ENCODE assay signal across 8 cellular contexts in the genomic region with DNA sequence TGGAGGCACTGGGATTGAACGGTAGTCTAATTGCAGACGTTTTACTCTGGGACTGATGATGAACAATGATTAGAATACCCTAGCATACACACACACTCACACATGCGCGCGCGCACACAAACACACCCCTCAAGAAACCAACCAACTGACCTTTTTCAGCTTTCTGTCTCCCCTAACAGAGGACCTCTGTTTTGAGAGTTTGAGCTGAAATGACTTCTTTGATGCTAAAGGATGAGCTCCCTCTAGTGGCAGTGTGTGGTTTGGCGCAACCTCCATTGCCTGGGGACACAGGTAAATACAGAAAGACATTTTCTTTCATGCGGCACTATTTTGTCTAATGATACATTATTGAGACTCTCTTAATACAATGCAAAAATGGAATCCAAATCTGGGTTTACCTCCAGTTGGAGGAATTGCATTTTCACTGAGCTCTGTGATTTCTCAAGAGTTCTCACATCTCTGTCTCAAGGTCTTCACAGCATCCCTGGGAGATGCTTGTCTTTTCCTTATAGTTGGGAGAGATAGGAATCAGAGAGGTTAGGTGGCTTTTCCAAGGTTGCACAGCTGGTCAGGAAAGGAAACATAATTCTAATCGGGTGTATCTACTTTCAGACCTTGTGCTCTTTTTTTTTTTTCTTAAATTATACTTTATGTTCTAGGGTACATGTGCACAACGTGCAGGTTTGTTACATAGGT.
DNase-seq lines count a peak whose midpoint lies in the region; ATAC-seq, FAIRE-seq and TF ChIP-seq lines count a peak whose summit lies in the region.

No MANE protein-coding gene starts in this region.

- H2AFZ ChIP-seq in HepG2 (ENCODE audit: low read length), result no peak overlapping the region

- TF ChIP-seq EP300 in HepG2 (IDR thresholded peaks at IDR 0.05; ENCODE audit: low read depth in 2 of 2, low read length in 2 of 2) (no peak), HepG2 (CRISPR knock-in tag; IDR thresholded peaks at IDR 0.05; ENCODE audit: borderline replicate concordance) (no peak)

- FAIRE-seq in HepG2 (lab: Jason Lieb, UNC), result peak; percentile 96

- no peaks in the 10 kb centered on the region for H3K79me2 ChIP-seq in HepG2 (ENCODE audit: insufficient read depth, low read length)

- ATAC-seq in HG02885 (IDR thresholded peaks at IDR 0.05; ENCODE audit: poor library complexity, unreplicated experiment) (peak; percentile 64), activated B cell treated with CpG ODN at 0.5 μM for 24 hours (ENCODE audit: low read depth) (peak; percentile 45), HepG2 (peak; percentile 96)

- H3K27me3 ChIP-seq in cardiac muscle cell (no peaks in the 10 kb centered on the region), HepG2 (ENCODE audit: control insufficient read depth in 1 of 2, insufficient read depth in 2 of 2, low read length in 2 of 2) (peaks cover 0 to 1% of the 10 kb centered on the region in 2 experiments; a peak in 2 of 5 replicates)

- H3K27ac ChIP-seq in cardiac muscle cell (no peak overlapping the region), HepG2 (ENCODE audit: extremely low read length, insufficient read depth, low read length) (no peak overlapping the region)

- no peaks in the 10 kb centered on the region for H3K36me3 ChIP-seq in cardiac muscle cell
- H3K36me3 ChIP-seq in HepG2 (replicated peaks in 1 of 2; ENCODE audit: control insufficient read depth in 1 of 2, insufficient read depth in 2 of 2, low read length in 2 of 2), result no peaks in the 10 kb centered on the region

- no peak overlapping the region for H3K4me3 ChIP-seq in cardiac muscle cell
- H3K4me3 ChIP-seq in HepG2 (replicated peaks in 1 of 3; ENCODE audit: insufficient read depth in 1 of 3, low read depth in 2 of 3, low read length in 3 of 3), result no peak overlapping the region

- WGBS in HepG2 (ENCODE audit: low lambda C conversion rate), result 5% methylated on average over 10 of the region's 10 CpGs

- peak; percentile 70 to 84 for DNase-seq in cardiac muscle cell (ENCODE audit: low read depth in 1 of 2, low spot score in 1 of 2)
- no peak for DNase-seq in cardiac septum (ENCODE audit: low spot score)
- DNase-seq in NCI-H2171 (lab: John Stamatoyannopoulos, UW), result peak; percentile 42
- peak; percentile 23 for DNase-seq in activated B cell treated with CpG ODN at 0.5 μM for 24 hours
- peak; percentile 28 for DNase-seq in central memory CD4-positive, alpha-beta T cell
- peak; percentile 65 for DNase-seq in HepG2 (ENCODE audit: low spot score)
- peak; percentile 5 for DNase-seq in stimulated activated CD8-positive, alpha-beta memory T cell treated with anti-CD3 and anti-CD28 coated beads, Interleukin-12 subunit alpha, Interleukin-12 subunit beta, amount 100 ng/mL, for 24 hours (ENCODE audit: extremely low read depth)

- in situ Hi-C loops in HepG2 (cut with HindIII; ENCODE audit: extremely low pct_ligation_motif_present, low pct_unique_long_range_greater_than_20kb), result loop anchor here (5.0 kb wide), 1 partner anchor 40 kb away; no protein-coding TSS in a partner anchor

- no peak overlapping the region for H3K9ac ChIP-seq in HepG2 (ENCODE audit: insufficient read depth, low read depth, low read length)

- peaks cover 4% of the 10 kb centered on the region for H3K4me1 Mint-ChIP-seq in activated B cell treated with CpG ODN at 0.5 μM for 24 hours

- TF ChIP-seq CTCF in cardiac muscle cell (IDR thresholded peaks at IDR 0.05; ENCODE audit: low read depth, low read length), result peak; percentile 95
- peak; percentile 85 for TF ChIP-seq CTCF in activated B cell treated with CpG ODN at 0.5 μM for 24 hours (IDR thresholded peaks at IDR 0.05)
- peak; percentile 84 for TF ChIP-seq CTCF in HepG2 (CRISPR knock-in tag; IDR thresholded peaks at IDR 0.05)

- no peaks in the 10 kb centered on the region for H4K20me1 ChIP-seq in HepG2 (ENCODE audit: insufficient read depth, low read length)

- H3K9me3 ChIP-seq in cardiac muscle cell (ENCODE audit: low read depth) (no peaks in the 10 kb centered on the region), HepG2 (ENCODE audit: low read length) (no peaks in the 10 kb centered on the region)

- H3K4me2 ChIP-seq in HepG2 (ENCODE audit: low read depth, low read length), result no peak overlapping the region

- TF ChIP-seq POLR2A in HepG2 (IDR thresholded peaks at IDR 0.05; ENCODE audit: insufficient read depth in 1 of 2, low read depth in 2 of 2, low read length in 2 of 2), result no peak

- TF ChIP-seq RAD21 in HepG2 (CRISPR knock-in tag; IDR thresholded peaks at IDR 0.05), result peak; percentile 61

- no peaks in the 10 kb centered on the region for H3K9me3 Mint-ChIP-seq in activated B cell treated with CpG ODN at 0.5 μM for 24 hours

- POLR2A ChIA-PET in activated B cell treated with CpG ODN at 0.5 μM for 24 hours (lab: Charles Lee), result no interaction called here
- POLR2A ChIA-PET in HepG2 (lab: Yijun Ruan, JAX), result no interaction called here

- no TSS peak for BruUV-seq in HepG2 (replicated peaks; lab: Mats Ljungman, UMichigan)

- no peak overlapping the region for H3K4me3 Mint-ChIP-seq in activated B cell treated with CpG ODN at 0.5 μM for 24 hours

- H3K4me1 ChIP-seq in cardiac muscle cell (ENCODE audit: low read depth) (no peaks in the 10 kb centered on the region), HepG2 (ENCODE audit: insufficient read depth, low read length) (no peaks in the 10 kb centered on the region)

- intact Hi-C loops in cardiac septum (cut with DNase I), result loop anchor here (10.0 kb wide), 1 partner anchor 277 kb away; no protein-coding TSS in a partner anchor
- intact Hi-C loops in activated B cell treated with CpG ODN at 0.5 μM for 24 hours (cut with micrococcal nuclease), result loop anchor here (1.0 to 5.0 kb wide), 4 partner anchors 40 to 456 kb away; no protein-coding TSS in a partner anchor
- intact Hi-C loops in HepG2 (cut with micrococcal nuclease; ENCODE audit: unreplicated experiment), result loop anchor here (1.0 to 5.0 kb wide), 2 partner anchors 40 to 275 kb away; no protein-coding TSS in a partner anchor

- no peak overlapping the region for H3K27ac Mint-ChIP-seq in activated B cell treated with CpG ODN at 0.5 μM for 24 hours

- peaks cover 3% of the 10 kb centered on the region for H3K27me3 Mint-ChIP-seq in activated B cell treated with CpG ODN at 0.5 μM for 24 hours

- no peaks in the 10 kb centered on the region for H3K36me3 Mint-ChIP-seq in activated B cell treated with CpG ODN at 0.5 μM for 24 hours (ENCODE audit: low read depth)

- CTCF ChIA-PET in activated B cell treated with CpG ODN at 0.5 μM for 24 hours (lab: Charles Lee) (interaction anchor here (0.7 to 1.8 kb wide), 12 partner anchors 9 to 274 kb away, joined by 3 to 29 read pairs (median 4); no protein-coding TSS in a partner anchor), HepG2 (lab: Yijun Ruan, JAX; ENCODE audit: low intra/inter-chr PET ratio, low total read pairs) (interaction anchor here (1.0 to 2.3 kb wide), 3 partner anchors 40 to 273 kb away, joined by 3 to 16 read pairs (median 6); no protein-coding TSS in a partner anchor)

TF ChIP-seq in HepG2, 621 proteins besides CTCF, POLR2A, EP300 and RAD21:
- TF ChIP-seq ZNF607 (CRISPR knock-in tag; IDR thresholded peaks at IDR 0.05; ENCODE audit: borderline replicate concordance) (no peak), SMC3 (IDR thresholded peaks at IDR 0.05; ENCODE audit: low read length) (peak; percentile 79), GLI4 (CRISPR knock-in tag; IDR thresholded peaks at IDR 0.05; ENCODE audit: borderline replicate concordance) (no peak), RCOR2 (CRISPR knock-in tag; IDR thresholded peaks at IDR 0.05) (no peak), STAG1 (CRISPR knock-in tag; IDR thresholded peaks at IDR 0.05) (peak; percentile 75), ZNF12 (CRISPR knock-in tag; IDR thresholded peaks at IDR 0.05) (no peak), CEBPG (CRISPR knock-in tag; IDR thresholded peaks at IDR 0.05) (peak; percentile 26; the same call in 1 of the 2 replicates), PHF21A (CRISPR knock-in tag; IDR thresholded peaks at IDR 0.05) (no peak), ONECUT2 (CRISPR knock-in tag; IDR thresholded peaks at IDR 0.05) (no peak)
- TF ChIP-seq, protein P1, sequence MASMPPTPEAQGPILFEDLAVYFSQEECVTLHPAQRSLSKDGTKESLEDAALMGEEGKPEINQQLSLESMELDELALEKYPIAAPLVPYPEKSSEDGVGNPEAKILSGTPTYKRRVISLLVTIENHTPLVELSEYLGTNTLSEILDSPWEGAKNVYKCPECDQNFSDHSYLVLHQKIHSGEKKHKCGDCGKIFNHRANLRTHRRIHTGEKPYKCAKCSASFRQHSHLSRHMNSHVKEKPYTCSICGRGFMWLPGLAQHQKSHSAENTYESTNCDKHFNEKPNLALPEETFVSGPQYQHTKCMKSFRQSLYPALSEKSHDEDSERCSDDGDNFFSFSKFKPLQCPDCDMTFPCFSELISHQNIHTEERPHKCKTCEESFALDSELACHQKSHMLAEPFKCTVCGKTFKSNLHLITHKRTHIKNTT (CRISPR knock-in tag; IDR thresholded peaks at IDR 0.05), result no peak

Comparison
In these comparisons a context has a peak if more than half of its experiments do, and no peak if none do; other contexts are left out.
1. ATAC-seq: peak in every context shown above with its lines; median percentile 96 in HepG2; 64 in HG02885; 45 in activated B cell treated with CpG ODN at 0.5 μM for 24 hours.